8 cellular contexts compared by ENCODE assay signal in genomic region chr6:143940011-143940597, GRCh38.
DNase-seq lines count a peak whose midpoint lies in the region; ATAC-seq and TF ChIP-seq lines count a peak whose summit lies in the region.

No MANE protein-coding gene starts in this region.

- no peaks in the 10 kb centered on the region for H3K9me3 Mint-ChIP-seq in activated CD8-positive, alpha-beta T cell treated with anti-CD3 and anti-CD28 coated beads for 36 hours

- ATAC-seq in GM19023 (IDR thresholded peaks at IDR 0.05; ENCODE audit: unreplicated experiment) (peak; percentile 98), HG03097 (IDR thresholded peaks at IDR 0.05; ENCODE audit: low FRiP score, unreplicated experiment) (peak; percentile 77)
- ATAC-seq in activated CD8-positive, alpha-beta T cell treated with anti-CD3 and anti-CD28 coated beads for 36 hours, result peak; percentile 96

- H3K4me1 Mint-ChIP-seq in activated CD8-positive, alpha-beta T cell treated with anti-CD3 and anti-CD28 coated beads for 36 hours (ENCODE audit: low read depth), result peaks cover 10% of the 10 kb centered on the region

- TF ChIP-seq CTCF in activated CD8-positive, alpha-beta T cell treated with anti-CD3 and anti-CD28 coated beads for 36 hours (IDR thresholded peaks at IDR 0.05), result peak; percentile 92

- CTCF ChIA-PET in activated CD8-positive, alpha-beta T cell treated with anti-CD3 and anti-CD28 coated beads for 36 hours (lab: Charles Lee), result interaction anchor here (0.6 to 10.9 kb wide), 66 partner anchors 9 to 1466 kb away, joined by 3 to 173 read pairs (median 4); partner anchors contain the start of gene LTV1

- H3K27ac Mint-ChIP-seq in activated CD8-positive, alpha-beta T cell treated with anti-CD3 and anti-CD28 coated beads for 36 hours, result no peak overlapping the region

- POLR2A ChIA-PET in activated CD8-positive, alpha-beta T cell treated with anti-CD3 and anti-CD28 coated beads for 36 hours (lab: Charles Lee), result no interaction called here

- no peak overlapping the region for H3K4me3 Mint-ChIP-seq in activated CD8-positive, alpha-beta T cell treated with anti-CD3 and anti-CD28 coated beads for 36 hours

- intact Hi-C loops in activated CD8-positive, alpha-beta T cell treated with anti-CD3 and anti-CD28 coated beads for 36 hours (cut with micrococcal nuclease), result loop anchor here (5.0 to 10.0 kb wide), 3 partner anchors 72 to 277 kb away; no protein-coding TSS in a partner anchor

- H3K36me3 Mint-ChIP-seq in activated CD8-positive, alpha-beta T cell treated with anti-CD3 and anti-CD28 coated beads for 36 hours (ENCODE audit: low read depth), result no peaks in the 10 kb centered on the region

- DNase-seq in COLO668 (lab: John Stamatoyannopoulos, UW; ENCODE audit: unreplicated experiment) (peak; percentile 29), NCI-H524 treated with DMSO at 0.1 percent for 48 hours (lab: John Stamatoyannopoulos, UW) (peak; percentile 47), fibroblast of gingiva (ENCODE audit: low read depth) (peak; percentile 18), NCI-H510A (lab: John Stamatoyannopoulos, UW) (no peak)
- DNase-seq in activated CD8-positive, alpha-beta T cell treated with anti-CD3 and anti-CD28 coated beads for 36 hours, result peak; percentile 75
- peak; percentile 2 to 33 for DNase-seq in stimulated activated CD4-positive, alpha-beta T cell treated with anti-CD3 and anti-CD28 coated beads, Interleukin-12 subunit alpha, Interleukin-12 subunit beta, amount 100 ng/mL, for 24 hours (ENCODE audit: low read depth in 2 of 2)

- H3K27me3 Mint-ChIP-seq in activated CD8-positive, alpha-beta T cell treated with anti-CD3 and anti-CD28 coated beads for 36 hours, result no peaks in the 10 kb centered on the region
